ENCODE assay signal across 9 cellular contexts in genomic region chr17:1111599-1112443, GRCh38.
A peak's percentile ranks its signal among the peaks of the same experiment; 100 is the strongest.
DNase-seq lines count a peak whose midpoint lies in the region; ATAC-seq and TF ChIP-seq lines count a peak whose summit lies in the region.
"Had no signal": no experiment of that assay in that cellular context is flagged by ENCODE, and none has a peak within 500 bp of the region (broad histone marks: within the 10 kb centered on the region; RNA-seq: fewer than 3 reads in every experiment).

No MANE protein-coding gene starts in this region.

- peak; percentile 89 for DNase-seq in DMS53 (lab: John Stamatoyannopoulos, UW)
- peak; percentile 71 for DNase-seq in NCI-H510A (lab: John Stamatoyannopoulos, UW)
- peak; percentile 84 for DNase-seq in coronary artery (ENCODE audit: low spot score)
- no peak for DNase-seq in osteocyte (ENCODE audit: extremely low spot score, unreplicated experiment)
- no peak for DNase-seq in NCI-H1930 (lab: John Stamatoyannopoulos, UW)
- no peak for DNase-seq in activated CD4-positive, CD25-positive, alpha-beta regulatory T cell (lab: John Stamatoyannopoulos, UW)
- no peak for DNase-seq in cerebellum (ENCODE audit: low spot score)

- no peaks in the 10 kb centered on the region for H3K27me3 Mint-ChIP-seq in osteocyte (ENCODE audit: unreplicated experiment)

- H3K36me3 Mint-ChIP-seq in osteocyte (ENCODE audit: unreplicated experiment), result no peaks in the 10 kb centered on the region

- no peak for TF ChIP-seq CTCF in coronary artery (IDR thresholded peaks at IDR 0.05)
- no peak for TF ChIP-seq CTCF in osteocyte (IDR thresholded peaks at IDR 0.05)

- H3K27ac Mint-ChIP-seq in osteocyte (ENCODE audit: unreplicated experiment), result peak overlapping the region; percentile 99

- no peak for ATAC-seq in GM19452 (IDR thresholded peaks at IDR 0.05; ENCODE audit: unreplicated experiment)

- H3K4me1 Mint-ChIP-seq in osteocyte (ENCODE audit: unreplicated experiment), result peaks cover 60% of the 10 kb centered on the region

- H3K4me3 ChIP-seq in coronary artery, result no peak overlapping the region

- peak overlapping the region; percentile 91 to 99 for H3K27ac ChIP-seq in coronary artery
- H3K27ac ChIP-seq: parathyroid adenoma had no signal

- H3K9me3 Mint-ChIP-seq in osteocyte (ENCODE audit: unreplicated experiment), result no peaks in the 10 kb centered on the region

- peak overlapping the region; percentile 59 for H3K4me3 Mint-ChIP-seq in osteocyte (ENCODE audit: unreplicated experiment)

Comparison
In these comparisons a context has a peak if more than half of its experiments do, and no peak if none do; other contexts are left out.
1. DNase-seq: peak in DMS53 (single experiment), NCI-H510A (single experiment) and coronary artery (single experiment); none in osteocyte (single experiment), NCI-H1930 (0 of 2), activated CD4-positive, CD25-positive, alpha-beta regulatory T cell (0 of 4) and cerebellum (single experiment).